Comparison of ENCODE assay signal across 25 cellular contexts in the genomic region with DNA sequence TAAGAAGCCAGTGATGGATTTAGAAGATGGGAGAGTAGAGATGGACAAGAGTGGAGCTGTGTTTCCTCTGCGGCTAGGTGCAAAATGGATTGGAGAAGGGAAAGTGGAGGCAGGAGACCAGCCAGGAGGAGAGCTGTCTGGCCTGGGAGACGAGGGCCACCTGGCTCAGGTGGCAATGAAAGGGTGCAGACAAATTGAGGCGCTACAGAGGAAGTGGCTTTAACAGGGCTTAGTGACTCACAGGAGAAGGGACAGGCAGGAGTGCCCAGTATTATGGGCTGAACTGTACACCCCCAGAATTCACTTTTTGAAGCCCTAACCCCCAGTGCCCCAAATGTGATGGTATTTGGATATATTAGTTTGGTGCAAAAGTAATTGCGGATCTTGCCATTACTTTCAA.
DNase-seq lines count a peak whose midpoint lies in the region; ATAC-seq, FAIRE-seq and TF ChIP-seq lines count a peak whose summit lies in the region.
"Had no signal": no experiment of that assay in that cellular context is flagged by ENCODE, and none has a peak within 500 bp of the region (broad histone marks: within the 10 kb centered on the region; RNA-seq: fewer than 3 reads in every experiment).

No MANE protein-coding gene starts in this region.

- H3K9me3 Mint-ChIP-seq in natural killer cell treated with Interleukin-12 subunit alpha and Interleukin-12 subunit beta and Interleukin-15 and Interleukin-18, amount 100 ng/mL, for 72 hours = no peaks in the 10 kb centered on the region
- H3K9me3 Mint-ChIP-seq: activated T-helper 1 cell treated with anti-CD3 and anti-CD28 coated beads, Interleukin-12 subunit alpha, Interleukin-12 subunit beta, Interleukin-2, Interleukin-4 antibody, amounts not matched to agents 30 ng/mL and 10 ng/mL and 1 ng/mL, durations not matched to agents 14 hours and 24 hours and 36 hours; mesothelial cell of epicardium had no signal

- dilution Hi-C loops in mammary epithelial cell (cut with HindIII; ENCODE audit: low sequenced_read_pairs) = loop anchor here (5.0 kb wide), 1 partner anchor 95 kb away; no protein-coding TSS in a partner anchor

- no peaks in the 10 kb centered on the region for H3K27me3 Mint-ChIP-seq in natural killer cell treated with Interleukin-12 subunit alpha and Interleukin-12 subunit beta and Interleukin-15 and Interleukin-18, amount 100 ng/mL, for 72 hours
- H3K27me3 Mint-ChIP-seq: naive thymus-derived CD4-positive, alpha-beta T cell had no signal

- no TSS peak for BruUV-seq in mammary epithelial cell (replicated peaks; lab: Mats Ljungman, UMichigan)

- intact Hi-C loops in mammary epithelial cell (cut with micrococcal nuclease) = no loop called here

- peaks cover 46 to 68% (median 54%) of the 10 kb centered on the region in 10 experiments for H3K4me1 ChIP-seq in BLaER1 treated with 17β-estradiol and CSF1 and Interleukin-3, amounts not matched to agents 10 nM and 100 nM
- peaks cover 14% of the 10 kb centered on the region for H3K4me1 ChIP-seq in mammary epithelial cell (ENCODE audit: insufficient read depth, low read length)

- peaks cover 44 to 48% of the 10 kb centered on the region in 2 donors for H3K4me1 Mint-ChIP-seq in natural killer cell treated with Interleukin-12 subunit alpha and Interleukin-12 subunit beta and Interleukin-15 and Interleukin-18, amount 100 ng/mL, for 72 hours (ENCODE audit: low read depth in 2 of 2)
- H3K4me1 Mint-ChIP-seq: mesothelial cell of epicardium had no signal

- peak overlapping the region; percentile 47 for H2AFZ ChIP-seq in mammary epithelial cell (ENCODE audit: low read depth, low read length)
- H2AFZ ChIP-seq: hepatocyte had no signal

- no peak overlapping the region for H3K4me3 ChIP-seq in BLaER1 treated with 17β-estradiol and CSF1 and Interleukin-3, amounts not matched to agents 10 nM and 100 nM
- H3K4me3 ChIP-seq in mammary epithelial cell (replicated peaks in 1 of 3; ENCODE audit: insufficient read depth in 1 of 3, low read depth in 2 of 3, low read length in 3 of 3) = no peak overlapping the region
- H3K4me3 ChIP-seq: hepatocyte, left ventricle myocardium inferior, transverse colon had no signal

- CTCF ChIA-PET in mammary epithelial cell (lab: Charles Lee; ENCODE audit: low non-redundant PET) = no interaction called here

- FAIRE-seq in GM19239 (lab: Jason Lieb, UNC) = no peak
- FAIRE-seq: frontal cortex, G401.6 had no signal

- in situ Hi-C loops in mammary epithelial cell (cut with MboI; ENCODE audit: low sequenced_read_pairs in 2 of 2) = no loop called here

- H3K36me3 ChIP-seq in BLaER1 treated with 17β-estradiol and CSF1 and Interleukin-3, amounts not matched to agents 10 nM and 100 nM = no peaks in the 10 kb centered on the region
- no peaks in the 10 kb centered on the region for H3K36me3 ChIP-seq in mammary epithelial cell (ENCODE audit: insufficient read depth, low read length)
- H3K36me3 ChIP-seq: left ventricle myocardium inferior, transverse colon had no signal

- H3K79me2 ChIP-seq in mammary epithelial cell (ENCODE audit: insufficient read depth, low read length) = no peaks in the 10 kb centered on the region
- H3K79me2 ChIP-seq: hepatocyte had no signal

- no peaks in the 10 kb centered on the region for H4K20me1 ChIP-seq in BLaER1 treated with 17β-estradiol and CSF1 and Interleukin-3, amounts not matched to agents 10 nM and 100 nM
- H4K20me1 ChIP-seq in mammary epithelial cell (ENCODE audit: insufficient read depth, low read length) = no peaks in the 10 kb centered on the region

- H3K27me3 ChIP-seq in BLaER1 treated with 17β-estradiol and CSF1 and Interleukin-3, amounts not matched to agents 10 nM and 100 nM = no peaks in the 10 kb centered on the region
- H3K27me3 ChIP-seq in mammary epithelial cell (ENCODE audit: insufficient read depth, low read length) = no peaks in the 10 kb centered on the region
- H3K27me3 ChIP-seq: hepatocyte, transverse colon had no signal

- WGBS in mammary epithelial cell (ENCODE audit: low coverage, missing lambda C conversion rate) = 89% methylated on average over 4 of the region's 4 CpGs

- TF ChIP-seq CTCF in mammary epithelial cell (conservative IDR thresholded peaks at IDR 0.05 in 1 of 2, IDR thresholded peaks at IDR 0.05 in 1 of 2; ENCODE audit: extremely low read depth in 1 of 2, insufficient read depth in 1 of 2, low read depth in 1 of 2, low read length in 2 of 2) = no peak

- peak; percentile 50 for DNase-seq in NK-92 treated with Interleukin-12 subunit alpha and Interleukin-12 subunit beta, amount 100 ng/mL, for 24 hours (lab: John Stamatoyannopoulos, UW)
- DNase-seq in NK-92 (lab: John Stamatoyannopoulos, UW; ENCODE audit: unreplicated experiment) (no peak), mammary epithelial cell (no peak), GM19239 (ENCODE audit: insufficient read length, low spot score) (no peak), hippocampal formation (lab: John Stamatoyannopoulos, UW) (no peak)
- no peak for DNase-seq in natural killer cell treated with Interleukin-12 subunit alpha and Interleukin-12 subunit beta and Interleukin-15 and Interleukin-18, amount 100 ng/mL, for 72 hours (ENCODE audit: low spot score)
- DNase-seq: erythroblast; left ventricle myocardium inferior; naive thymus-derived CD4-positive, alpha-beta T cell; NCI-H2171; NCI-H510A treated with DMSO at 0.1 percent for 48 hours; stimulated activated CD4-positive, alpha-beta T cell treated with anti-CD3 and anti-CD28 coated beads, Interleukin-12 subunit alpha, Interleukin-12 subunit beta, amount 100 ng/mL, for 4 hours; stimulated activated CD4-positive, alpha-beta T cell treated with anti-CD3 and anti-CD28 coated beads, Interleukin-4, amount 100 ng/mL, for 4 hours; stimulated activated naive CD4-positive, alpha-beta T cell treated with Interleukin-2 at 50 U/mL for 16 hours; T-helper 1 cell; transverse colon had no signal

- peak overlapping the region in 7 of 11 experiments; percentile 40 to 73 (median 65); a peak in 10 of 22 replicates for H3K4me2 ChIP-seq in BLaER1 treated with 17β-estradiol and CSF1 and Interleukin-3, amounts not matched to agents 10 nM and 100 nM
- no peak overlapping the region for H3K4me2 ChIP-seq in mammary epithelial cell (ENCODE audit: insufficient read depth, low read depth, low read length)
- H3K4me2 ChIP-seq: hepatocyte, KMS-11 had no signal

- no peaks in the 10 kb centered on the region for H3K36me3 Mint-ChIP-seq in natural killer cell treated with Interleukin-12 subunit alpha and Interleukin-12 subunit beta and Interleukin-15 and Interleukin-18, amount 100 ng/mL, for 72 hours
- H3K36me3 Mint-ChIP-seq: mesothelial cell of epicardium; naive thymus-derived CD4-positive, alpha-beta T cell had no signal

- no peak overlapping the region for H3K27ac ChIP-seq in BLaER1 treated with 17β-estradiol and CSF1 and Interleukin-3, amounts not matched to agents 10 nM and 100 nM
- no peak overlapping the region for H3K27ac ChIP-seq in mammary epithelial cell (ENCODE audit: insufficient read depth, low read depth, low read length)
- H3K27ac ChIP-seq: 22Rv1, hepatocyte, KMS-11, left ventricle myocardium inferior, transverse colon had no signal

- peak overlapping the region; percentile 24 to 61 for H3K27ac Mint-ChIP-seq in natural killer cell treated with Interleukin-12 subunit alpha and Interleukin-12 subunit beta and Interleukin-15 and Interleukin-18, amount 100 ng/mL, for 72 hours
- H3K27ac Mint-ChIP-seq: activated T-helper 1 cell treated with anti-CD3 and anti-CD28 coated beads, Interleukin-12 subunit alpha, Interleukin-12 subunit beta, Interleukin-2, Interleukin-4 antibody, amounts not matched to agents 30 ng/mL and 10 ng/mL and 1 ng/mL, durations not matched to agents 14 hours and 24 hours and 36 hours; mesothelial cell of epicardium had no signal

- H3K9me3 ChIP-seq in BLaER1 treated with 17β-estradiol and CSF1 and Interleukin-3, amounts not matched to agents 10 nM and 100 nM (replicated peaks in 1 of 11) = peaks cover 0 to 10% (median 0%) of the 10 kb centered on the region in 11 experiments; a peak in 2 of 22 replicates
- H3K9me3 ChIP-seq in mammary epithelial cell (replicated peaks; ENCODE audit: insufficient read depth, low read length) = no peaks in the 10 kb centered on the region
- H3K9me3 ChIP-seq: left ventricle myocardium inferior, transverse colon had no signal

- peak; percentile 77 to 80 for ATAC-seq in natural killer cell treated with Interleukin-12 subunit alpha and Interleukin-12 subunit beta and Interleukin-15 and Interleukin-18, amount 100 ng/mL, for 72 hours
- ATAC-seq in HG03521 (IDR thresholded peaks at IDR 0.05; ENCODE audit: unreplicated experiment) = no peak
- ATAC-seq: naive thymus-derived CD4-positive, alpha-beta T cell had no signal

- no peak overlapping the region for H3K9ac ChIP-seq in BLaER1 treated with 17β-estradiol and CSF1 and Interleukin-3, amounts not matched to agents 10 nM and 100 nM
- no peak overlapping the region for H3K9ac ChIP-seq in mammary epithelial cell (ENCODE audit: insufficient read depth, low read length)
- H3K9ac ChIP-seq: KMS-11 had no signal

- H3K4me3 Mint-ChIP-seq in natural killer cell treated with Interleukin-12 subunit alpha and Interleukin-12 subunit beta and Interleukin-15 and Interleukin-18, amount 100 ng/mL, for 72 hours = peak overlapping the region; percentile 49
- H3K4me3 Mint-ChIP-seq: activated T-helper 1 cell treated with anti-CD3 and anti-CD28 coated beads, Interleukin-12 subunit alpha, Interleukin-12 subunit beta, Interleukin-2, Interleukin-4 antibody, amounts not matched to agents 30 ng/mL and 10 ng/mL and 1 ng/mL, durations not matched to agents 14 hours and 24 hours and 36 hours; mesothelial cell of epicardium; naive thymus-derived CD4-positive, alpha-beta T cell had no signal
